Comparison of ENCODE assay signal across 22 cellular contexts in the genomic region with DNA sequence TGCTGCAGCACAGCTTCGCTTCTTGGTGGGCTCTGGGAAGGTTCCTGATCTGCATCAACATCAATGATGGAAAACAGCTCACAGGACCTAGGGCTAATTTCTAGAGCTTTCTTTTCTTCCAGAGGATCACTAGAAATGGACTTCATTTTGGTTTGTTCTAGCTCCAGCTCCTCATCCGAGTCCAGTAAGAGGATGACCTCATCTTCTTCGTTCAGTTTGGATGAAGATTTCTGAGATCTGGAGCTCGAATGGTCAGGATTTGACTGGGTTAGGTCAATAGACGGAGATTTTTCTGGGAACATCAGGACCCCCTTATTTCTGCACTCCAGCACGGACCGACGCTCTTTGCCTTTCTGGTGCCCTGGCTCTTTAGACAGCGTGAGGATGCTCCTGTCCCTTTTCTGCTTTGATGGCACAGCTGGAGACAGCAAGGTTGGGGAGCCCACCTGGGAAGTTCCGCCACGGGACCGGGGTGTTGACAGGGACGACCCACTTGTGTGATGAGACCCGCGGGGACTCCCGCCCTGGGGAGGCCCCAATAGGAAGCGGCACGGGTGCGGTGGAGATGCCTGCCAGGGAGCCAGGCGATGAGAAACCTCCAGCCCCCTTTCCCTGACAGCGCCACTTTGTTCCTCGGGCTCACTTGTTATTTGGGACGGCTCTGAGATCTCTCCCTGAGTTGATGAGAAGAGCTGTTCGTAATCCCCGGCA. TPM values are rescaled to one million over a fixed set of nuclear protein-coding genes. Genes with fewer than 3 reads are reported as not detected.
DNase-seq lines count a peak whose midpoint lies in the region; FAIRE-seq and TF ChIP-seq lines count a peak whose summit lies in the region.
"Had no signal": no experiment of that assay in that cellular context is flagged by ENCODE, and none has a peak within 500 bp of the region (broad histone marks: within the 10 kb centered on the region; RNA-seq: fewer than 3 reads in every experiment).

No MANE protein-coding gene starts in this region.

- CTCF ChIA-PET in endothelial cell of umbilical vein (lab: Charles Lee): no interaction called here

- H3K27me3 ChIP-seq in endothelial cell of umbilical vein (ENCODE audit: control insufficient read depth in 2 of 2, insufficient read depth in 2 of 2, low read length in 2 of 2) (no peaks in the 10 kb centered on the region), smooth muscle cell (ENCODE audit: low read depth) (no peaks in the 10 kb centered on the region), SJCRH30 (no peaks in the 10 kb centered on the region)

- H3K79me2 ChIP-seq in endothelial cell of umbilical vein (ENCODE audit: control insufficient read depth, insufficient read depth, low read length) (no peaks in the 10 kb centered on the region), smooth muscle cell (ENCODE audit: low read depth) (no peaks in the 10 kb centered on the region)

- no peaks in the 10 kb centered on the region for H3K4me1 ChIP-seq in endothelial cell of umbilical vein (ENCODE audit: control insufficient read depth, extremely low read depth, insufficient read depth, low read length)
- no peaks in the 10 kb centered on the region for H3K4me1 ChIP-seq in smooth muscle cell (ENCODE audit: low read depth)
- H3K4me1 ChIP-seq in SJCRH30: no peaks in the 10 kb centered on the region
- H3K4me1 ChIP-seq: A549 had no signal

- peak overlapping the region; percentile 12 for H3K4me3 ChIP-seq in NB4 (ENCODE audit: low read depth, low read length)
- no peak overlapping the region for H3K4me3 ChIP-seq in endothelial cell of umbilical vein (replicated peaks in 1 of 3; ENCODE audit: insufficient read depth in 1 of 3, low read depth in 1 of 3, low read length in 3 of 3)
- H3K4me3 ChIP-seq in smooth muscle cell: no peak overlapping the region
- H3K4me3 ChIP-seq in SJCRH30: no peak overlapping the region
- H3K4me3 ChIP-seq: A549, GM12878 had no signal

- dilution Hi-C loops in endothelial cell of umbilical vein (cut with MboI; ENCODE audit: extremely low pct_ligation_motif_present, low sequenced_read_pairs): no loop called here

- no peak overlapping the region for H3K4me2 ChIP-seq in endothelial cell of umbilical vein (ENCODE audit: insufficient read depth, low read length)
- peak overlapping the region; percentile 59 for H3K4me2 ChIP-seq in smooth muscle cell
- H3K4me2 ChIP-seq: A549, KMS-11 had no signal

- H3K9me3 ChIP-seq in endothelial cell of umbilical vein (replicated peaks; ENCODE audit: control insufficient read depth, insufficient read depth, low read length): no peaks in the 10 kb centered on the region
- H3K9me3 ChIP-seq in smooth muscle cell (replicated peaks; ENCODE audit: low read depth): no peaks in the 10 kb centered on the region
- H3K9me3 ChIP-seq in SJCRH30 (replicated peaks): no peaks in the 10 kb centered on the region
- H3K9me3 ChIP-seq: A549 had no signal

- peaks cover 39 to 72% of the 10 kb centered on the region in 2 donors for H3K36me3 Mint-ChIP-seq in CD14-positive monocyte

- no peak for FAIRE-seq in endothelial cell of umbilical vein (lab: Jason Lieb, UNC)
- FAIRE-seq: A549, GM12878, H1 had no signal

- H3K9me3 Mint-ChIP-seq in CD14-positive monocyte: peaks cover 0 to 8% (median 3%) of the 10 kb centered on the region in 7 donors
- H3K9me3 Mint-ChIP-seq: CD4-positive, alpha-beta T cell had no signal

- peaks cover 26 to 55% (median 30%) of the 10 kb centered on the region in 3 donors for H3K27me3 Mint-ChIP-seq in CD14-positive monocyte (ENCODE audit: low read depth in 3 of 3)
- H3K27me3 Mint-ChIP-seq: B cell; CD4-positive, alpha-beta T cell had no signal

- H4K20me1 ChIP-seq in endothelial cell of umbilical vein (replicated peaks; ENCODE audit: control insufficient read depth, extremely low read depth, insufficient read depth, low read length) (no peaks in the 10 kb centered on the region), smooth muscle cell (ENCODE audit: low read depth) (no peaks in the 10 kb centered on the region)

- no peak for DNase-seq in CD14-positive monocyte (ENCODE audit: low spot score)
- no peak for DNase-seq in NB4 (ENCODE audit: low read depth)
- DNase-seq in endothelial cell of umbilical vein (ENCODE audit: low read depth, low spot score): no peak
- DNase-seq in smooth muscle cell (lab: John Stamatoyannopoulos, UW; ENCODE audit: unreplicated experiment): no peak
- DNase-seq in NCI-H748 treated with DMSO at 0.1 percent for 48 hours (lab: John Stamatoyannopoulos, UW): no peak
- DNase-seq in NCI-H226: no peak
- DNase-seq in SJCRH30: no peak
- DNase-seq: CD4-positive, alpha-beta T cell; COR-L47; DMS79 treated with DMSO at 0.1 percent for 48 hours; NCI-H1105; NCI-H146; NCI-H2029; NCI-H2227 treated with DMSO at 0.1 percent for 48 hours; NCI-H524; NCI-H82; SIG-M5 had no signal

- H3K27ac ChIP-seq in endothelial cell of umbilical vein (ENCODE audit: insufficient read depth, low read depth, low read length) (no peak overlapping the region), smooth muscle cell (ENCODE audit: low read depth) (peak overlapping the region; percentile 68), SJCRH30 (no peak overlapping the region)
- H3K27ac ChIP-seq: A549, KMS-11 had no signal

- H3K4me3 Mint-ChIP-seq in CD14-positive monocyte: peak overlapping the region; percentile 74 to 86
- H3K4me3 Mint-ChIP-seq: B cell; CD4-positive, alpha-beta T cell had no signal

- TF ChIP-seq CTCF in CD14-positive monocyte (IDR thresholded peaks at IDR 0.05): no peak
- no peak for TF ChIP-seq CTCF in NB4 (IDR thresholded peaks at IDR 0.05; ENCODE audit: low read depth, low read length)
- TF ChIP-seq CTCF in endothelial cell of umbilical vein (IDR thresholded peaks at IDR 0.05; ENCODE audit: extremely low read depth in 1 of 2, insufficient read depth in 1 of 2, low read depth in 1 of 2, low read length in 2 of 2): no peak
- no peak for TF ChIP-seq CTCF in smooth muscle cell (IDR thresholded peaks at IDR 0.05; ENCODE audit: borderline replicate concordance, insufficient read depth, poor library complexity, severe bottlenecking)

- POLR2A ChIA-PET in endothelial cell of umbilical vein (lab: Charles Lee): no interaction called here

- WGBS in smooth muscle cell (ENCODE audit: low lambda C conversion rate): 93% methylated on average over 23 of the region's 25 CpGs

- TF ChIP-seq POLR2A in NB4 (IDR thresholded peaks at IDR 0.05; ENCODE audit: extremely low read depth, insufficient read length): no peak
- TF ChIP-seq POLR2A in endothelial cell of umbilical vein (IDR thresholded peaks at IDR 0.05; ENCODE audit: low read depth, low read length): no peak

- H3K4me1 Mint-ChIP-seq in CD14-positive monocyte: peaks cover 35% of the 10 kb centered on the region

- H3K9me1 ChIP-seq in endothelial cell of umbilical vein (replicated peaks; ENCODE audit: control insufficient read depth, extremely low read depth, insufficient read depth, low read length): no peaks in the 10 kb centered on the region

- H2AFZ ChIP-seq in endothelial cell of umbilical vein (ENCODE audit: low read depth, low read length): no peak overlapping the region
- H2AFZ ChIP-seq in smooth muscle cell (ENCODE audit: low read depth): no peak overlapping the region

- TSS peak; percentile 22 for BruUV-seq in endothelial cell of umbilical vein (replicated peaks; lab: Mats Ljungman, UMichigan)

- intact Hi-C loops in CD14-positive monocyte (cut with micrococcal nuclease): loop anchor here in 1 of 2 donors (10.0 kb wide), 1 partner anchor 55 kb away; no protein-coding TSS in a partner anchor
- intact Hi-C loops in endothelial cell of umbilical vein (cut with micrococcal nuclease): no loop called here

- H3F3A ChIP-seq in smooth muscle cell (ENCODE audit: low read depth): no peaks in the 10 kb centered on the region

- no peaks in the 10 kb centered on the region for H3K36me3 ChIP-seq in endothelial cell of umbilical vein (ENCODE audit: control insufficient read depth in 2 of 2, extremely low read depth in 1 of 2, insufficient read depth in 2 of 2, low read length in 2 of 2)
- no peaks in the 10 kb centered on the region for H3K36me3 ChIP-seq in smooth muscle cell (ENCODE audit: low read depth)
- peaks cover 5% of the 10 kb centered on the region; the same call in 1 of the 2 replicates for H3K36me3 ChIP-seq in SJCRH30

- H3K9ac ChIP-seq in endothelial cell of umbilical vein (replicated peaks; ENCODE audit: extremely low read depth, insufficient read depth, low read length) (no peak overlapping the region), smooth muscle cell (ENCODE audit: low read depth) (peak overlapping the region; percentile 39)
- H3K9ac ChIP-seq: KMS-11 had no signal

- H3K27ac Mint-ChIP-seq in CD14-positive monocyte: peak overlapping the region in 3 of 7 donors; percentile 11 to 53 (median 35)
- H3K27ac Mint-ChIP-seq: B cell; CD4-positive, alpha-beta T cell had no signal

TF ChIP-seq in endothelial cell of umbilical vein, 7 proteins besides CTCF, POLR2A, EP300 and RAD21 (continues in another document):
- TF ChIP-seq MYC (IDR thresholded peaks at IDR 0.05; ENCODE audit: low read depth, low read length): no peak
- no peak for TF ChIP-seq FOS (IDR thresholded peaks at IDR 0.05; ENCODE audit: borderline replicate concordance, insufficient read depth, low read length)

RNA-seq across cellular contexts. Expression of a gene that starts 12.9 kb away (rescaled TPM):
- polyA plus RNA-seq in CD14-positive monocyte: under 1 TPM; 0.03 to 0.06 TPM
- 3.4 and 8.2 TPM in 2 replicates for total RNA-seq in endothelial cell of umbilical vein
- polyA plus RNA-seq in endothelial cell of umbilical vein: 0.84 and 0.96 TPM in 2 replicates
- 0.87 and 0.93 TPM in 2 replicates for polyA plus RNA-seq in endothelial cell of umbilical vein (2011; cell fraction: cytosol; rRNA removed)
- 2.1 and 3.1 TPM in 2 replicates for polyA plus RNA-seq in endothelial cell of umbilical vein (2011; cell fraction: nucleus; rRNA removed)
- 0.48 and 0.75 TPM in 2 replicates for polyA plus RNA-seq in endothelial cell of umbilical vein (2012)
- 1.8 and 3.2 TPM in 2 replicates for polyA minus RNA-seq in endothelial cell of umbilical vein
- not detected for polyA minus RNA-seq in endothelial cell of umbilical vein (2011; cell fraction: cytosol; rRNA and poly(A)+ RNA removed)
- polyA minus RNA-seq in endothelial cell of umbilical vein (2011; cell fraction: nucleus; rRNA and poly(A)+ RNA removed): 1.5 and 1.8 TPM in 2 replicates
- total RNA-seq in smooth muscle cell: not detected in 2 replicates
- polyA plus RNA-seq in smooth muscle cell: 0.02 and 0.48 TPM in 2 replicates
- 0.02 and 0.05 TPM in 2 replicates for total RNA-seq in SJCRH30 (2014; rRNA removed; shearing (Covaris generic))

RNA-seq across cellular contexts. Expression of a gene that starts 21.3 kb away (rescaled TPM):
- polyA plus RNA-seq in CD14-positive monocyte (under 1 TPM; 0.12 to 0.71 TPM), endothelial cell of umbilical vein (2.8 and 2.9 TPM in 2 replicates), smooth muscle cell (3.1 and 3.5 TPM in 2 replicates)
- total RNA-seq in endothelial cell of umbilical vein (8.9 and 9.3 TPM in 2 replicates), smooth muscle cell (2.6 and 3.6 TPM in 2 replicates)
- polyA plus RNA-seq in endothelial cell of umbilical vein (2011; cell fraction: cytosol; rRNA removed): 1.6 and 2.0 TPM in 2 replicates
- polyA plus RNA-seq in endothelial cell of umbilical vein (2011; cell fraction: nucleus; rRNA removed): 10.2 and 10.9 TPM in 2 replicates
- polyA plus RNA-seq in endothelial cell of umbilical vein (2012): 3.6 and 4.5 TPM in 2 replicates
- 3.2 and 5.1 TPM in 2 replicates for polyA minus RNA-seq in endothelial cell of umbilical vein
- 2.2 TPM for polyA minus RNA-seq in endothelial cell of umbilical vein (2011; cell fraction: cytosol; rRNA and poly(A)+ RNA removed)
- 6.3 and 7.2 TPM in 2 replicates for polyA minus RNA-seq in endothelial cell of umbilical vein (2011; cell fraction: nucleus; rRNA and poly(A)+ RNA removed)
- 6.5 and 7.6 TPM in 2 replicates for total RNA-seq in SJCRH30 (2014; rRNA removed; shearing (Covaris generic))
